ENCODE assay signal across 22 cellular contexts in genomic region chr19:1013218-1013617, GRCh38. TPM values are rescaled to one million over a fixed set of nuclear protein-coding genes. Genes with fewer than 3 reads are reported as not detected.
A peak's percentile ranks its signal among the peaks of the same experiment; 100 is the strongest.
DNase-seq lines count a peak whose midpoint lies in the region; ATAC-seq, FAIRE-seq and TF ChIP-seq lines count a peak whose summit lies in the region.
"Had no signal": no experiment of that assay in that cellular context is flagged by ENCODE, and none has a peak within 500 bp of the region (broad histone marks: within the 10 kb centered on the region; RNA-seq: fewer than 3 reads in every experiment).

No MANE protein-coding gene starts in this region.

- peaks cover 88% of the 10 kb centered on the region; the same call in 2 of the 3 replicates for H3K36me3 ChIP-seq in K562 (ENCODE audit: control insufficient read depth, insufficient read depth, low read length)
- peaks cover 30 to 50% of the 10 kb centered on the region in 2 donors for H3K36me3 ChIP-seq in neuronal stem cell (replicated peaks in 1 of 2; ENCODE audit: control insufficient read depth in 2 of 2, insufficient read depth in 2 of 2, low read length in 2 of 2)
- peaks cover 0 to 43% of the 10 kb centered on the region in 2 donors for H3K36me3 ChIP-seq in gastrocnemius medialis

- H2BK12ac ChIP-seq in neuronal stem cell (ENCODE audit: low read length) = no peak overlapping the region

- H3K27me3 ChIP-seq in K562 (ENCODE audit: control insufficient read depth in 2 of 2, insufficient read depth in 2 of 2, low read length in 2 of 2) (no peaks in the 10 kb centered on the region), neuronal stem cell (ENCODE audit: control insufficient read depth in 3 of 3, insufficient read depth in 3 of 3, low read depth in 1 of 3, low read length in 3 of 3) (no peaks in the 10 kb centered on the region), gastrocnemius medialis (no peaks in the 10 kb centered on the region)

- peak overlapping the region; percentile 24 for H2BK5ac ChIP-seq in neuronal stem cell (ENCODE audit: low read length)

- H3K79me2 ChIP-seq in K562 (ENCODE audit: control insufficient read depth, insufficient read depth, low read length) = peaks cover 51% of the 10 kb centered on the region

- TF ChIP-seq POLR2A in GM19099 (IDR thresholded peaks at IDR 0.05; ENCODE audit: extremely low read depth, insufficient read length, low read depth) (peak; percentile 7), K562 (conservative IDR thresholded peaks at IDR 0.05) (0 out of 2 replicates have a peak, but pooled peaks have one; percentile 15), gastrocnemius medialis (IDR thresholded peaks at IDR 0.05) (no peak)

- 92% methylated on average over 7 of the region's 10 CpGs for WGBS in K562 (ENCODE audit: insufficient coverage, low coverage, missing lambda C conversion rate)
- WGBS in neuronal stem cell (ENCODE audit: extremely low coverage in 2 of 2, insufficient read length in 2 of 2, insufficient replicate concordance in 1 of 2), 2 donors = no CpG with 5 or more reads among the region's 10 CpGs

- H4K20me1 ChIP-seq in K562 (replicated peaks; ENCODE audit: control insufficient read depth, insufficient read depth, low read length) = peaks cover 29% of the 10 kb centered on the region

- TF ChIP-seq EP300 in K562 (IDR thresholded peaks at IDR 0.05; ENCODE audit: low read length) = no peak

- no peak overlapping the region for H2BK120ac ChIP-seq in neuronal stem cell (ENCODE audit: low read depth, low read length)

- no peak overlapping the region for H2AFZ ChIP-seq in K562 (ENCODE audit: low read depth, low read length)
- H2AFZ ChIP-seq in neuronal stem cell (ENCODE audit: low read length) = no peak overlapping the region
- H2AFZ ChIP-seq: GM23338 had no signal

- H4K8ac ChIP-seq in neuronal stem cell (ENCODE audit: low read depth, low read length) = no peak overlapping the region

- no peak for TF ChIP-seq RAD21 in K562 (CRISPR knock-in tag; conservative IDR thresholded peaks at IDR 0.05 in 1 of 2, IDR thresholded peaks at IDR 0.05 in 1 of 2)

- CTCF ChIA-PET in RWPE1 (lab: Yijun Ruan, JAX) = interaction anchor here (0.5 to 0.8 kb wide), 2 partner anchors 10 to 182 kb away, joined by 3 read pairs; no protein-coding TSS in a partner anchor
- CTCF ChIA-PET in K562 (lab: Yijun Ruan, JAX; ENCODE audit: low intra/inter-chr PET ratio) = no interaction called here

- no peak overlapping the region for H3K23ac ChIP-seq in neuronal stem cell (ENCODE audit: low read depth, low read length, poor library complexity)

- H3K14ac ChIP-seq in neuronal stem cell (ENCODE audit: low read length) = no peak overlapping the region

- POLR2A ChIA-PET in RWPE1 (lab: Yijun Ruan, JAX; ENCODE audit: low non-redundant PET) (no interaction called here), K562 (lab: Yijun Ruan, JAX) (interaction anchor here (0.6 to 1.8 kb wide), 5 partner anchors 9 to 28 kb away, joined by 3 to 9 read pairs (median 4); partner anchors contain the start of gene CNN2)

- in situ Hi-C loops in K562 (cut with MboI) = no loop called here
- in situ Hi-C loops in gastrocnemius medialis (cut with MboI; ENCODE audit: low sequenced_read_pairs in 4 of 4) = no loop called here

- DNase-seq in RWPE1 (ENCODE audit: low spot score) = no peak
- no peak for DNase-seq in K562 (ENCODE audit: extremely low read depth in 1 of 4, low spot score in 3 of 4)
- no peak for DNase-seq in neuronal stem cell (ENCODE audit: low spot score)
- DNase-seq in NCI-H524 treated with DMSO at 0.1 percent for 48 hours (lab: John Stamatoyannopoulos, UW) = no peak
- DNase-seq in gastrocnemius medialis = no peak
- DNase-seq: C1 segment of cervical spinal cord; Calu3; CD4-positive, alpha-beta memory T cell; COR-L47; DMS53; DMS79 treated with DMSO at 0.1 percent for 48 hours; GF-D8 had no signal

- H3K4me2 ChIP-seq in K562 (ENCODE audit: insufficient read depth, low read length) (no peak overlapping the region), neuronal stem cell (ENCODE audit: insufficient read depth, low read length, poor library complexity, severe bottlenecking) (no peak overlapping the region)
- H3K4me2 ChIP-seq: GM23338 had no signal

- no TSS peak for BruUV-seq in K562 (replicated peaks; lab: Mats Ljungman, UMichigan)

- H3K9me3 ChIP-seq in K562 (replicated peaks; ENCODE audit: control insufficient read depth, insufficient read depth, low read depth, low read length) (no peaks in the 10 kb centered on the region), neuronal stem cell (replicated peaks in 1 of 2; ENCODE audit: control insufficient read depth in 2 of 2, insufficient read depth in 1 of 2, low read depth in 1 of 2, low read length in 2 of 2) (no peaks in the 10 kb centered on the region), gastrocnemius medialis (no peaks in the 10 kb centered on the region)
- H3K9me3 ChIP-seq: HAP-1 had no signal

- no peak overlapping the region for H2AK5ac ChIP-seq in neuronal stem cell (ENCODE audit: low read depth, low read length)

- TF ChIP-seq CTCF in RWPE1 (conservative IDR thresholded peaks at IDR 0.05; ENCODE audit: low read depth) (no peak), K562 (IDR thresholded peaks at IDR 0.05 in 2 of 3, conservative IDR thresholded peaks at IDR 0.05 in 1 of 3; ENCODE audit: insufficient read depth in 2 of 3, low read depth in 1 of 3, low read length in 3 of 3) (no peak), gastrocnemius medialis (IDR thresholded peaks at IDR 0.05 in 4 of 5, conservative IDR thresholded peaks at IDR 0.05 in 1 of 5) (no peak)

- no peak for ATAC-seq in K562
- ATAC-seq in gastrocnemius medialis = no peak
- no peak for ATAC-seq in HG02840 (IDR thresholded peaks at IDR 0.05; ENCODE audit: low FRiP score, unreplicated experiment)
- ATAC-seq: GM23338 had no signal

- H3K9ac ChIP-seq in K562 (ENCODE audit: insufficient read depth in 1 of 2, low read depth in 2 of 2, low read length in 2 of 2) (peak overlapping the region in 1 of 2 experiments; percentile 58; a peak in 1 of 4 replicates), neuronal stem cell (ENCODE audit: low read depth, low read length, poor library complexity) (peak overlapping the region; percentile 21)

- H3K4me1 ChIP-seq in K562 (replicated peaks in 1 of 2; ENCODE audit: control insufficient read depth in 2 of 2, insufficient read depth in 2 of 2, low read length in 2 of 2) (peaks cover 17 to 91% of the 10 kb centered on the region in 2 experiments), neuronal stem cell (ENCODE audit: control insufficient read depth in 2 of 2, insufficient read depth in 1 of 2, low read depth in 1 of 2, low read length in 2 of 2) (peaks cover 14 to 22% of the 10 kb centered on the region in 2 donors), gastrocnemius medialis (peaks cover 33 to 37% of the 10 kb centered on the region in 2 donors)
- H3K4me1 ChIP-seq: HAP-1 had no signal

- intact Hi-C loops in K562 (cut with micrococcal nuclease) (no loop called here), gastrocnemius medialis (cut with DNase I; ENCODE audit: low total_unique reads) (no loop called here)

- no peak for FAIRE-seq in K562 (lab: Jason Lieb, UNC)
- FAIRE-seq: H54 had no signal

- peaks cover 14% of the 10 kb centered on the region for H3K9me1 ChIP-seq in K562 (ENCODE audit: control insufficient read depth, insufficient read depth, low read length)

- H3K79me1 ChIP-seq in neuronal stem cell (ENCODE audit: low read depth, low read length) = peaks cover 48% of the 10 kb centered on the region

- H4K91ac ChIP-seq in neuronal stem cell (ENCODE audit: low read depth, low read length, poor library complexity) = no peak overlapping the region

- H3K27ac ChIP-seq in RWPE1 = peak overlapping the region; percentile 93
- H3K27ac ChIP-seq in K562 (ENCODE audit: extremely low read depth, low read depth, low read length) = no peak overlapping the region
- no peak overlapping the region for H3K27ac ChIP-seq in neuronal stem cell (replicated peaks; ENCODE audit: low read length)
- H3K27ac ChIP-seq in gastrocnemius medialis = no peak overlapping the region

- H2BK15ac ChIP-seq in neuronal stem cell (ENCODE audit: low read length) = no peak overlapping the region

- H3K4me3 ChIP-seq in K562 (no peak overlapping the region), neuronal stem cell (ENCODE audit: low read length in 2 of 2) (no peak overlapping the region), gastrocnemius medialis (no peak overlapping the region)
- H3K4me3 ChIP-seq: GM23338, HAP-1 had no signal

- H3K18ac ChIP-seq in neuronal stem cell (ENCODE audit: low read length) = no peak overlapping the region

- H3K4ac ChIP-seq in neuronal stem cell (ENCODE audit: low read length) = no peak overlapping the region

RNA-seq across cellular contexts. Expression of gene TMEM259, which starts 7.7 kb away (rescaled TPM):
- total RNA-seq in K562 (2011; cell fraction: chromatin; rRNA removed; ENCODE audit: low replicate concordance) = 157 and 512 TPM in 2 replicates
- total RNA-seq in K562 (2011; cell fraction: nucleolus; rRNA removed) = 498 and 541 TPM in 2 replicates
- total RNA-seq in K562 (2011; cell fraction: nucleoplasm; rRNA removed) = 251 and 289 TPM in 2 replicates
- total RNA-seq in K562 (2014; rRNA removed) = 135 and 169 TPM in 2 replicates
- total RNA-seq in K562 (2014; rRNA removed; fragmentation: Illumina TruSeq; extraction: Trizol) = 13.4 and 18.5 TPM in 2 replicates
- 59.7 and 60.9 TPM in 2 replicates for total RNA-seq in K562 (2015; rRNA removed; fragmentation: Illumina TruSeq; extraction: Trizol)
- 176 and 193 TPM in 2 replicates for total RNA-seq in K562 (2021)
- 83.2 and 158 TPM in 2 replicates for polyA plus RNA-seq in K562 (2011; rRNA removed)
- polyA plus RNA-seq in K562 (2011; cell fraction: cytosol; rRNA removed) = 163 and 311 TPM in 2 replicates
- 1,374 and 1,890 TPM in 2 replicates for polyA plus RNA-seq in K562 (2011; cell fraction: nucleus; rRNA removed)
- 118 and 187 TPM in 2 replicates for polyA plus RNA-seq in K562 (2012)
- polyA plus RNA-seq in K562 (2014; fragmentation: Illumina TruSeq; extraction: Trizol) = 63.6 and 79.5 TPM in 2 replicates
- polyA plus RNA-seq in K562 (2014; fragmentation: Nextera tagmentation; extraction: Ambion mirVana) = under 1 TPM; 0.52 to 0.57 TPM
- polyA plus RNA-seq in K562 (2014; rRNA removed) = 225 and 231 TPM in 2 replicates
- polyA minus RNA-seq in K562 (2011; rRNA and poly(A)+ RNA removed) = 18.2 and 31.6 TPM in 2 replicates
- polyA minus RNA-seq in K562 (2011; cell fraction: cytosol; rRNA and poly(A)+ RNA removed) = 42.1 and 50.9 TPM in 2 replicates
- 105 and 111 TPM in 2 replicates for polyA minus RNA-seq in K562 (2011; cell fraction: nucleus; rRNA and poly(A)+ RNA removed)
- 113 TPM for polyA plus RNA-seq in neuronal stem cell (2013, experiment 1 of 2)
- polyA plus RNA-seq in neuronal stem cell (2013, experiment 2 of 2) = 111 TPM
- total RNA-seq in gastrocnemius medialis = 100 to 1,000 TPM in 3 of 4 donors, 10 to 100 TPM in 1; 98.5 to 150 (median 124) TPM

RNA-seq across cellular contexts. Expression of gene RNU6-2, which starts 8.1 kb away (rescaled TPM):
- total RNA-seq in K562 (2011; cell fraction: chromatin; rRNA removed; ENCODE audit: low replicate concordance) = not detected in 2 replicates
- total RNA-seq in K562 (2011; cell fraction: nucleolus; rRNA removed) = not detected in 2 replicates
- total RNA-seq in K562 (2011; cell fraction: nucleoplasm; rRNA removed) = not detected in 2 replicates
- not detected in 2 replicates for total RNA-seq in K562 (2014; rRNA removed)
- total RNA-seq in K562 (2014; rRNA removed; fragmentation: Illumina TruSeq; extraction: Trizol) = not detected in 2 replicates
- not detected in 2 replicates for total RNA-seq in K562 (2015; rRNA removed; fragmentation: Illumina TruSeq; extraction: Trizol)
- total RNA-seq in K562 (2021) = not detected in 2 replicates
- not detected in 2 replicates for polyA plus RNA-seq in K562 (2011; rRNA removed)
- polyA plus RNA-seq in K562 (2011; cell fraction: cytosol; rRNA removed) = not detected in 2 replicates
- not detected in 2 replicates for polyA plus RNA-seq in K562 (2011; cell fraction: nucleus; rRNA removed)
- not detected in 2 replicates for polyA plus RNA-seq in K562 (2012)
- not detected in 2 replicates for polyA plus RNA-seq in K562 (2014; fragmentation: Illumina TruSeq; extraction: Trizol)
- not detected for polyA plus RNA-seq in K562 (2014; fragmentation: Nextera tagmentation; extraction: Ambion mirVana)
- polyA plus RNA-seq in K562 (2014; rRNA removed) = not detected in 2 replicates
- polyA minus RNA-seq in K562 (2011; rRNA and poly(A)+ RNA removed) = under 0.01 TPM in 2 replicates
- 667 TPM in 1 of 2 replicates, not detected in the other for polyA minus RNA-seq in K562 (2011; cell fraction: cytosol; rRNA and poly(A)+ RNA removed)
- polyA minus RNA-seq in K562 (2011; cell fraction: nucleus; rRNA and poly(A)+ RNA removed) = under 0.01 TPM in 1 of 2 replicates, not detected in the other
- not detected for polyA plus RNA-seq in neuronal stem cell (2013, experiment 1 of 2)
- polyA plus RNA-seq in neuronal stem cell (2013, experiment 2 of 2) = not detected
- total RNA-seq in gastrocnemius medialis = not detected
- total RNA-seq: A172; A673; Calu3; CD4-positive, alpha-beta memory T cell; Daoy; G401; GM23338 had no signal
- polyA plus RNA-seq: BJ; CD4-positive, alpha-beta memory T cell; GM23338 had no signal

RNA-seq across cellular contexts. Expression of gene GRIN3B, which starts 13.0 kb away (rescaled TPM):
- total RNA-seq in K562 (2011; cell fraction: chromatin; rRNA removed; ENCODE audit: low replicate concordance) = 0.32 and 0.88 TPM in 2 replicates
- 1.3 and 2.9 TPM in 2 replicates for total RNA-seq in K562 (2011; cell fraction: nucleolus; rRNA removed)
- 0.29 and 0.46 TPM in 2 replicates for total RNA-seq in K562 (2011; cell fraction: nucleoplasm; rRNA removed)
- total RNA-seq in K562 (2014; rRNA removed) = 0.95 TPM in 1 of 2 replicates, not detected in the other
- total RNA-seq in K562 (2014; rRNA removed; fragmentation: Illumina TruSeq; extraction: Trizol) = not detected in 2 replicates
- not detected in 2 replicates for total RNA-seq in K562 (2015; rRNA removed; fragmentation: Illumina TruSeq; extraction: Trizol)
- total RNA-seq in K562 (2021) = 0.51 TPM in 1 of 2 replicates, not detected in the other
- polyA plus RNA-seq in K562 (2011; rRNA removed) = 0.06 and 0.23 TPM in 2 replicates
- polyA plus RNA-seq in K562 (2011; cell fraction: cytosol; rRNA removed) = 0.31 and 0.53 TPM in 2 replicates
- polyA plus RNA-seq in K562 (2011; cell fraction: nucleus; rRNA removed) = 2.2 and 2.5 TPM in 2 replicates
- 0.12 and 0.51 TPM in 2 replicates for polyA plus RNA-seq in K562 (2012)
- polyA plus RNA-seq in K562 (2014; fragmentation: Illumina TruSeq; extraction: Trizol) = not detected in 2 replicates
- polyA plus RNA-seq in K562 (2014; fragmentation: Nextera tagmentation; extraction: Ambion mirVana) = not detected
- 0.15 and 0.19 TPM in 2 replicates for polyA plus RNA-seq in K562 (2014; rRNA removed)
- 0.06 TPM in 1 of 2 replicates, not detected in the other for polyA minus RNA-seq in K562 (2011; rRNA and poly(A)+ RNA removed)
- not detected in 2 replicates for polyA minus RNA-seq in K562 (2011; cell fraction: cytosol; rRNA and poly(A)+ RNA removed)
- polyA minus RNA-seq in K562 (2011; cell fraction: nucleus; rRNA and poly(A)+ RNA removed) = 0.40 and 1.4 TPM in 2 replicates
- 4.2 TPM for polyA plus RNA-seq in neuronal stem cell (2013, experiment 1 of 2)
- polyA plus RNA-seq in neuronal stem cell (2013, experiment 2 of 2) = 3.9 TPM
- total RNA-seq in gastrocnemius medialis = not detected
- total RNA-seq: A172; A673; Calu3; CD4-positive, alpha-beta memory T cell; Daoy had no signal
- polyA plus RNA-seq: CD4-positive, alpha-beta memory T cell had no signal

RNA-seq across cellular contexts. Expression of gene CNN2, which starts 13.2 kb away (rescaled TPM):
- total RNA-seq in K562 (2011; cell fraction: chromatin; rRNA removed; ENCODE audit: low replicate concordance) = 25.1 and 70.9 TPM in 2 replicates
- 40.8 and 41.4 TPM in 2 replicates for total RNA-seq in K562 (2011; cell fraction: nucleolus; rRNA removed)
- total RNA-seq in K562 (2011; cell fraction: nucleoplasm; rRNA removed) = 34.4 and 52.1 TPM in 2 replicates
- 82.3 and 124 TPM in 2 replicates for total RNA-seq in K562 (2014; rRNA removed)
- 33.7 and 45.6 TPM in 2 replicates for total RNA-seq in K562 (2014; rRNA removed; fragmentation: Illumina TruSeq; extraction: Trizol)
- 52.7 and 54.9 TPM in 2 replicates for total RNA-seq in K562 (2015; rRNA removed; fragmentation: Illumina TruSeq; extraction: Trizol)
- total RNA-seq in K562 (2021) = 161 and 174 TPM in 2 replicates
- polyA plus RNA-seq in K562 (2011; rRNA removed) = 36.4 and 61.3 TPM in 2 replicates
- polyA plus RNA-seq in K562 (2011; cell fraction: cytosol; rRNA removed) = 82.9 and 105 TPM in 2 replicates
- polyA plus RNA-seq in K562 (2011; cell fraction: nucleus; rRNA removed) = 42.5 and 55.7 TPM in 2 replicates
- 82.7 and 152 TPM in 2 replicates for polyA plus RNA-seq in K562 (2012)
- polyA plus RNA-seq in K562 (2014; fragmentation: Illumina TruSeq; extraction: Trizol) = 123 and 158 TPM in 2 replicates
- polyA plus RNA-seq in K562 (2014; fragmentation: Nextera tagmentation; extraction: Ambion mirVana) = 10 to 100 TPM; 12.1 to 12.8 TPM
- 71.3 and 73.3 TPM in 2 replicates for polyA plus RNA-seq in K562 (2014; rRNA removed)
- 45.8 and 50.7 TPM in 2 replicates for polyA minus RNA-seq in K562 (2011; rRNA and poly(A)+ RNA removed)
- 132 and 161 TPM in 2 replicates for polyA minus RNA-seq in K562 (2011; cell fraction: cytosol; rRNA and poly(A)+ RNA removed)
- polyA minus RNA-seq in K562 (2011; cell fraction: nucleus; rRNA and poly(A)+ RNA removed) = 9.0 and 15.9 TPM in 2 replicates
- polyA plus RNA-seq in neuronal stem cell (2013, experiment 1 of 2) = 235 TPM
- 243 TPM for polyA plus RNA-seq in neuronal stem cell (2013, experiment 2 of 2)
- 10 to 100 TPM in 1 of 4 donors, 1 to 10 TPM in 3; 2.2 to 10.1 (median 4.1) TPM for total RNA-seq in gastrocnemius medialis

RNA-seq across cellular contexts. Expression of gene ABCA7, which starts 26.7 kb away (rescaled TPM):
- total RNA-seq in K562 (2011; cell fraction: chromatin; rRNA removed; ENCODE audit: low replicate concordance) = 266 and 789 TPM in 2 replicates
- total RNA-seq in K562 (2011; cell fraction: nucleolus; rRNA removed) = 519 and 639 TPM in 2 replicates
- total RNA-seq in K562 (2011; cell fraction: nucleoplasm; rRNA removed) = 258 and 297 TPM in 2 replicates
- 31.4 and 45.4 TPM in 2 replicates for total RNA-seq in K562 (2014; rRNA removed)
- 8.9 and 12.7 TPM in 2 replicates for total RNA-seq in K562 (2014; rRNA removed; fragmentation: Illumina TruSeq; extraction: Trizol)
- 19.1 and 22.8 TPM in 2 replicates for total RNA-seq in K562 (2015; rRNA removed; fragmentation: Illumina TruSeq; extraction: Trizol)
- total RNA-seq in K562 (2021) = 90.0 and 96.1 TPM in 2 replicates
- polyA plus RNA-seq in K562 (2011; rRNA removed) = 32.6 and 52.0 TPM in 2 replicates
- 31.0 and 47.7 TPM in 2 replicates for polyA plus RNA-seq in K562 (2011; cell fraction: cytosol; rRNA removed)
- 504 and 724 TPM in 2 replicates for polyA plus RNA-seq in K562 (2011; cell fraction: nucleus; rRNA removed)
- 65.1 and 67.9 TPM in 2 replicates for polyA plus RNA-seq in K562 (2012)
- polyA plus RNA-seq in K562 (2014; fragmentation: Illumina TruSeq; extraction: Trizol) = 31.2 and 32.6 TPM in 2 replicates
- 1 to 10 TPM; 2.3 to 3.0 TPM for polyA plus RNA-seq in K562 (2014; fragmentation: Nextera tagmentation; extraction: Ambion mirVana)
- 73.5 and 94.1 TPM in 2 replicates for polyA plus RNA-seq in K562 (2014; rRNA removed)
- polyA minus RNA-seq in K562 (2011; rRNA and poly(A)+ RNA removed) = 13.1 and 14.8 TPM in 2 replicates
- polyA minus RNA-seq in K562 (2011; cell fraction: cytosol; rRNA and poly(A)+ RNA removed) = 24.3 and 51.6 TPM in 2 replicates
- 164 and 176 TPM in 2 replicates for polyA minus RNA-seq in K562 (2011; cell fraction: nucleus; rRNA and poly(A)+ RNA removed)
- polyA plus RNA-seq in neuronal stem cell (2013, experiment 1 of 2) = 9.4 TPM
- 8.0 TPM for polyA plus RNA-seq in neuronal stem cell (2013, experiment 2 of 2)
- total RNA-seq in gastrocnemius medialis = 10 to 100 TPM in 3 of 4 donors, 1 to 10 TPM in 1; 6.0 to 20.0 (median 15.0) TPM

Comparison
In these comparisons a context has a peak if more than half of its experiments do, and no peak if none do; other contexts are left out.
1. POLR2A ChIP-seq: peak in GM19099 (single experiment) and K562 (single experiment); none in gastrocnemius medialis (0 of 2).